In genomic region chr11:8688414-8689362, GRCh38 we compare ENCODE assay signal across 1 cellular context.
A peak's percentile ranks its signal among the peaks of the same experiment; 100 is the strongest.
TF ChIP-seq lines count a peak whose summit lies in the region.

No MANE protein-coding gene starts in this region.

TF ChIP-seq in HepG2, 621 proteins besides CTCF, POLR2A, EP300 and RAD21 (continued from another document):
- TF ChIP-seq GATAD2A (CRISPR knock-in tag; IDR thresholded peaks at IDR 0.05), result peak; percentile 75
- peak; percentile 89 for TF ChIP-seq ZNF704 (CRISPR knock-in tag; IDR thresholded peaks at IDR 0.05; ENCODE audit: borderline replicate concordance)
- no peak for TF ChIP-seq TCF7 (IDR thresholded peaks at IDR 0.05; ENCODE audit: low read depth)
- no peak for TF ChIP-seq ATM (IDR thresholded peaks at IDR 0.05; ENCODE audit: borderline replicate concordance)
- TF ChIP-seq SP2 (CRISPR knock-in tag; IDR thresholded peaks at IDR 0.05), result peak; percentile 71
- TF ChIP-seq ZEB1 (IDR thresholded peaks at IDR 0.05; ENCODE audit: insufficient replicate concordance, low read depth), result peak; percentile 79
- TF ChIP-seq ZNF263 (CRISPR knock-in tag; IDR thresholded peaks at IDR 0.05), result peak; percentile 77
- peak; percentile 65; the same call in 1 of the 2 replicates for TF ChIP-seq PHF8 (CRISPR knock-in tag; IDR thresholded peaks at IDR 0.05)
- TF ChIP-seq PRDM4 (CRISPR knock-in tag; IDR thresholded peaks at IDR 0.05; ENCODE audit: borderline replicate concordance), result no peak
- no peak for TF ChIP-seq ZNF776 (CRISPR knock-in tag; IDR thresholded peaks at IDR 0.05)
- TF ChIP-seq GLI4 (CRISPR knock-in tag; IDR thresholded peaks at IDR 0.05; ENCODE audit: borderline replicate concordance), result no peak
- TF ChIP-seq ZNF383 (CRISPR knock-in tag; IDR thresholded peaks at IDR 0.05; ENCODE audit: borderline replicate concordance), result peak; percentile 72; the same call in 1 of the 2 replicates
- no peak for TF ChIP-seq SUZ12 (IDR thresholded peaks at IDR 0.05; ENCODE audit: low read depth, low read length)
- TF ChIP-seq CHD2 (IDR thresholded peaks at IDR 0.05; ENCODE audit: low read depth, low read length), result peak; percentile 47; the same call in 1 of the 2 replicates
- no peak for TF ChIP-seq SP1 (IDR thresholded peaks at IDR 0.05)
- TF ChIP-seq SP1 (CRISPR knock-in tag; IDR thresholded peaks at IDR 0.05), result peak; percentile 44; the same call in 1 of the 2 replicates
- TF ChIP-seq PREB (CRISPR knock-in tag; IDR thresholded peaks at IDR 0.05), result peak; percentile 78; the same call in 1 of the 2 replicates
- peak; percentile 31 for TF ChIP-seq ZNF18 (CRISPR knock-in tag; IDR thresholded peaks at IDR 0.05; ENCODE audit: insufficient replicate concordance)
- TF ChIP-seq FOXK2 (IDR thresholded peaks at IDR 0.05), result no peak
- TF ChIP-seq ZNF703 (CRISPR knock-in tag; IDR thresholded peaks at IDR 0.05; ENCODE audit: borderline replicate concordance), result no peak; the same call in 1 of the 2 replicates
- no peak; the same call in 1 of the 2 replicates for TF ChIP-seq TRAFD1 (CRISPR knock-in tag; IDR thresholded peaks at IDR 0.05; ENCODE audit: borderline replicate concordance)
- peak; percentile 99 for TF ChIP-seq NR2C2 (CRISPR knock-in tag; IDR thresholded peaks at IDR 0.05; ENCODE audit: borderline replicate concordance)
- peak; percentile 93 for TF ChIP-seq CCDC6 (CRISPR knock-in tag; IDR thresholded peaks at IDR 0.05)
- peak; percentile 87 for TF ChIP-seq POGZ (CRISPR knock-in tag; IDR thresholded peaks at IDR 0.05)
- peak; percentile 98 for TF ChIP-seq ZC3H13 (CRISPR knock-in tag; IDR thresholded peaks at IDR 0.05)
- peak; percentile 89; the same call in 1 of the 2 replicates for TF ChIP-seq ZBTB34 (CRISPR knock-in tag; IDR thresholded peaks at IDR 0.05)
- TF ChIP-seq AHR (CRISPR knock-in tag; IDR thresholded peaks at IDR 0.05), result peak; percentile 81
- peak; percentile 89 for TF ChIP-seq HNF1B (CRISPR knock-in tag; IDR thresholded peaks at IDR 0.05)
- peak; percentile 93 for TF ChIP-seq IKZF5 (CRISPR knock-in tag; IDR thresholded peaks at IDR 0.05)
- no peak for TF ChIP-seq RBAK (CRISPR knock-in tag; IDR thresholded peaks at IDR 0.05)
- 0 out of 2 replicates have a peak, but pooled peaks have one; percentile 34 for TF ChIP-seq PRMT3 (CRISPR knock-in tag; IDR thresholded peaks at IDR 0.05; ENCODE audit: borderline replicate concordance, low read depth)
- peak; percentile 54; the same call in 1 of the 2 replicates for TF ChIP-seq ZBTB7B (CRISPR knock-in tag; IDR thresholded peaks at IDR 0.05)
- TF ChIP-seq ZNF230 (CRISPR knock-in tag; IDR thresholded peaks at IDR 0.05), result 0 out of 2 replicates have a peak, but pooled peaks have one; percentile 32
- TF ChIP-seq E2F5 (CRISPR knock-in tag; conservative IDR thresholded peaks at IDR 0.05), result peak; percentile 69; the same call in 1 of the 2 replicates
- peak; percentile 96 for TF ChIP-seq SAP130 (CRISPR knock-in tag; IDR thresholded peaks at IDR 0.05; ENCODE audit: low read depth)
- peak; percentile 71 for TF ChIP-seq ZNF275 (CRISPR knock-in tag; IDR thresholded peaks at IDR 0.05; ENCODE audit: borderline replicate concordance)
- peak; percentile 88 for TF ChIP-seq CBFB (CRISPR knock-in tag; IDR thresholded peaks at IDR 0.05)
- no peak for TF ChIP-seq ZBTB3 (CRISPR knock-in tag; IDR thresholded peaks at IDR 0.05; ENCODE audit: borderline replicate concordance, low read depth)
- TF ChIP-seq ZSCAN29 (CRISPR knock-in tag; conservative IDR thresholded peaks at IDR 0.05), result 0 out of 2 replicates have a peak, but pooled peaks have one; percentile 86
- no peak for TF ChIP-seq IKZF1 (IDR thresholded peaks at IDR 0.05)
- no peak for TF ChIP-seq RAD51 (IDR thresholded peaks at IDR 0.05; ENCODE audit: borderline replicate concordance)
- 0 out of 2 replicates have a peak, but pooled peaks have one; percentile 49 for TF ChIP-seq PAWR (CRISPR knock-in tag; IDR thresholded peaks at IDR 0.05; ENCODE audit: borderline replicate concordance)
- TF ChIP-seq CENPT (CRISPR knock-in tag; IDR thresholded peaks at IDR 0.05; ENCODE audit: low read depth), result peak; percentile 79; the same call in 1 of the 2 replicates
- TF ChIP-seq PLSCR1 (CRISPR knock-in tag; IDR thresholded peaks at IDR 0.05; ENCODE audit: borderline replicate concordance), result 0 out of 2 replicates have a peak, but pooled peaks have one; percentile 61
- peak; percentile 57; the same call in 1 of the 2 replicates for TF ChIP-seq FOXA3 (CRISPR knock-in tag; IDR thresholded peaks at IDR 0.05)
